In genomic region chr7:22566592-22566991, GRCh38 we compare ENCODE assay signal across 18 cellular contexts.
"Had no signal": no experiment of that assay in that cellular context is flagged by ENCODE, and none has a peak within 500 bp of the region (broad histone marks: within the 10 kb centered on the region; RNA-seq: fewer than 3 reads in every experiment).

No MANE protein-coding gene starts in this region.

- H3K9me3 ChIP-seq: ascending aorta, gastrocnemius medialis, left lung, prostate gland, right lobe of liver, upper lobe of left lung had no signal

- H3K4me1 ChIP-seq: prostate gland had no signal

- H3K27me3 ChIP-seq: ascending aorta, dorsolateral prefrontal cortex, gastrocnemius medialis, right lobe of liver, upper lobe of left lung had no signal

- H3K36me3 Mint-ChIP-seq: activated CD8-positive, alpha-beta memory T cell treated with anti-CD3 and anti-CD28 coated beads, Interleukin-2, amount 10 ng/mL, durations not matched to agents 7 days and 5 days; T-cell had no signal

- H3K9me3 Mint-ChIP-seq: activated naive CD4-positive, alpha-beta T cell treated with anti-CD3 and anti-CD28 coated beads, Interleukin-2, amount 10 ng/mL, durations not matched to agents 7 days and 5 days; endodermal cell; nephron progenitor cell; stimulated activated naive CD8-positive, alpha-beta T cell treated with anti-CD3 and anti-CD28 coated beads, Interleukin-15, Interleukin-2, amounts not matched to agents 100 ng/mL and 50 ng/mL, for 24 hours; T-cell had no signal

- H3K36me3 ChIP-seq: ascending aorta, gastrocnemius medialis, left lung, prostate gland, right lobe of liver, upper lobe of left lung had no signal

- DNase-seq: activated CD4-positive, alpha-beta T cell treated with anti-CD3 and anti-CD28 coated beads, Interleukin-2, amount 50 U/mL, for 48 hours; activated naive CD4-positive, alpha-beta T cell treated with anti-CD3 and anti-CD28 coated beads, Interleukin-2, amount 10 ng/mL, durations not matched to agents 7 days and 5 days; activated T-cell treated with anti-CD3 and anti-CD28 coated beads, Interleukin-2, amount 50 U/mL, for 1 hour; dorsolateral prefrontal cortex; endodermal cell; gastrocnemius medialis; left lung; nephron progenitor cell; T-cell; T1000; upper lobe of left lung had no signal

- H3K4me3 ChIP-seq: ascending aorta, gastrocnemius medialis, left lung, prostate gland, right lobe of liver, smooth muscle cell, upper lobe of left lung had no signal

- H3K4me3 Mint-ChIP-seq: activated CD8-positive, alpha-beta memory T cell treated with anti-CD3 and anti-CD28 coated beads, Interleukin-2, amount 10 ng/mL, durations not matched to agents 7 days and 5 days; endodermal cell; nephron progenitor cell; stimulated activated naive CD8-positive, alpha-beta T cell treated with anti-CD3 and anti-CD28 coated beads, Interleukin-15, Interleukin-2, amounts not matched to agents 100 ng/mL and 50 ng/mL, for 24 hours; T-cell had no signal

- H3K27ac Mint-ChIP-seq: activated CD8-positive, alpha-beta memory T cell treated with anti-CD3 and anti-CD28 coated beads, Interleukin-2, amount 10 ng/mL, durations not matched to agents 7 days and 5 days; nephron progenitor cell; T-cell had no signal

- H3K27ac ChIP-seq: gastrocnemius medialis, prostate gland, VCaP had no signal
